Comparison of ENCODE assay signal across 11 cellular contexts in genomic region chrX:79146552-79147390, GRCh38. TPM values are rescaled to one million over a fixed set of nuclear protein-coding genes. Genes with fewer than 3 reads are reported as not detected.
DNase-seq lines count a peak whose midpoint lies in the region; ATAC-seq, FAIRE-seq and TF ChIP-seq lines count a peak whose summit lies in the region.
"Had no signal": no experiment of that assay in that cellular context is flagged by ENCODE, and none has a peak within 500 bp of the region (broad histone marks: within the 10 kb centered on the region; RNA-seq: fewer than 3 reads in every experiment).

No MANE protein-coding gene starts in this region.

- peak in 1 of 5 donors; percentile 42 for DNase-seq in CD8-positive, alpha-beta memory T cell
- no peak for DNase-seq in astrocyte (ENCODE audit: low read depth)
- no peak for DNase-seq in sigmoid colon
- DNase-seq in COLO829 (ENCODE audit: low spot score) = no peak
- DNase-seq in heart left ventricle = no peak
- no peak for DNase-seq in iPS-NIHi11 (ENCODE audit: low spot score)
- DNase-seq: amniotic stem cell, NCI-H345, testis had no signal

- TF ChIP-seq POLR2A in sigmoid colon (IDR thresholded peaks at IDR 0.05) (no peak), heart left ventricle (IDR thresholded peaks at IDR 0.05) (no peak)

- no peaks in the 10 kb centered on the region for H3K27me3 ChIP-seq in CD8-positive, alpha-beta memory T cell (ENCODE audit: insufficient read depth, low read length, poor library complexity, severe bottlenecking)
- H3K27me3 ChIP-seq in astrocyte (ENCODE audit: insufficient read depth, low read length) (no peaks in the 10 kb centered on the region), sigmoid colon (no peaks in the 10 kb centered on the region), heart left ventricle (peaks cover 0 to 2% (median 0%) of the 10 kb centered on the region in 9 donors)
- H3K27me3 ChIP-seq: testis had no signal

- no peaks in the 10 kb centered on the region for H3K36me3 ChIP-seq in CD8-positive, alpha-beta memory T cell (ENCODE audit: insufficient read depth, low read length)
- no peaks in the 10 kb centered on the region for H3K36me3 ChIP-seq in astrocyte (ENCODE audit: insufficient read depth, low read length)
- H3K36me3 ChIP-seq in sigmoid colon = no peaks in the 10 kb centered on the region
- H3K36me3 ChIP-seq in heart left ventricle = no peaks in the 10 kb centered on the region

- H3K9me3 ChIP-seq in CD8-positive, alpha-beta memory T cell (ENCODE audit: low read length) = no peaks in the 10 kb centered on the region
- H3K9me3 ChIP-seq in astrocyte (ENCODE audit: insufficient read depth, low read depth, low read length) (no peaks in the 10 kb centered on the region), sigmoid colon (no peaks in the 10 kb centered on the region), heart left ventricle (no peaks in the 10 kb centered on the region)
- H3K9me3 ChIP-seq: testis had no signal

- H3K9me3 Mint-ChIP-seq in CD8-positive, alpha-beta memory T cell = no peaks in the 10 kb centered on the region
- H3K9me3 Mint-ChIP-seq in astrocyte (ENCODE audit: unreplicated experiment) = no peaks in the 10 kb centered on the region

- no peak overlapping the region for H3K9ac ChIP-seq in astrocyte (ENCODE audit: low read length)

- WGBS in sigmoid colon, 2 donors = 41 to 60% methylated on average over 4 of the region's 4 CpGs
- WGBS in heart left ventricle, 4 donors = 54 to 67% (median 54%) methylated on average over 4 of the region's 4 CpGs

- no peaks in the 10 kb centered on the region for H3K79me2 ChIP-seq in astrocyte (ENCODE audit: insufficient read depth, low read length)

- no peak for TF ChIP-seq EP300 in sigmoid colon (IDR thresholded peaks at IDR 0.05)

- H3K27ac ChIP-seq in CD8-positive, alpha-beta memory T cell (ENCODE audit: low read depth, low read length) = peak overlapping the region; percentile 56
- H3K27ac ChIP-seq in astrocyte (ENCODE audit: low read depth, low read length) = no peak overlapping the region
- H3K27ac ChIP-seq in sigmoid colon = no peak overlapping the region
- H3K27ac ChIP-seq in heart left ventricle = peak overlapping the region in 6 of 12 donors; percentile 13 to 67 (median 24)
- H3K27ac ChIP-seq: testis had no signal

- no peak overlapping the region for H3K4me2 ChIP-seq in astrocyte (ENCODE audit: low read length)

- POLR2A ChIA-PET in CD8-positive, alpha-beta memory T cell (lab: Charles Lee) = interaction anchor here (1.0 to 2.1 kb wide), 2 partner anchors 9 to 20 kb away, joined by 3 to 5 read pairs; no protein-coding TSS in a partner anchor

- peaks cover 0 to 43% (median 2%) of the 10 kb centered on the region in 3 donors for H3K36me3 Mint-ChIP-seq in CD8-positive, alpha-beta memory T cell
- H3K36me3 Mint-ChIP-seq in astrocyte (ENCODE audit: low read depth, unreplicated experiment) = no peaks in the 10 kb centered on the region

- intact Hi-C loops in sigmoid colon (cut with DNase I) (no loop called here), heart left ventricle (cut with DNase I) (loop anchor here in 1 of 10 donors (5.0 kb wide), 1 partner anchor 54 kb away; no protein-coding TSS in a partner anchor)

- peaks cover 26 to 58% (median 35%) of the 10 kb centered on the region in 3 donors for H3K4me1 Mint-ChIP-seq in CD8-positive, alpha-beta memory T cell
- no peaks in the 10 kb centered on the region for H3K4me1 Mint-ChIP-seq in astrocyte (ENCODE audit: low read depth, unreplicated experiment)

- H3K4me3 ChIP-seq in CD8-positive, alpha-beta memory T cell (ENCODE audit: low read length) = peak overlapping the region; percentile 87
- H3K4me3 ChIP-seq in astrocyte (ENCODE audit: insufficient read depth, low read depth, low read length) = no peak overlapping the region
- no peak overlapping the region for H3K4me3 ChIP-seq in sigmoid colon
- H3K4me3 ChIP-seq in heart left ventricle = peak overlapping the region in 4 of 12 donors; percentile 25 to 45 (median 31)
- H3K4me3 ChIP-seq: testis had no signal

- H3K27me3 Mint-ChIP-seq in CD8-positive, alpha-beta memory T cell = peaks cover 0 to 1% of the 10 kb centered on the region in 2 donors
- no peaks in the 10 kb centered on the region for H3K27me3 Mint-ChIP-seq in astrocyte (ENCODE audit: low read depth, unreplicated experiment)

- CTCF ChIA-PET in CD8-positive, alpha-beta memory T cell (lab: Charles Lee) = interaction anchor here (1.0 kb wide), 1 partner anchor 124 kb away, joined by 5 read pairs; no protein-coding TSS in a partner anchor

- no peak overlapping the region for H2AFZ ChIP-seq in astrocyte (ENCODE audit: low read depth, low read length)

- peak overlapping the region; percentile 84 to 99 (median 90) for H3K27ac Mint-ChIP-seq in CD8-positive, alpha-beta memory T cell
- no peak overlapping the region for H3K27ac Mint-ChIP-seq in astrocyte (ENCODE audit: unreplicated experiment)

- H3K4me3 Mint-ChIP-seq in CD8-positive, alpha-beta memory T cell = peak overlapping the region; percentile 86 to 96 (median 90)
- H3K4me3 Mint-ChIP-seq in astrocyte (ENCODE audit: unreplicated experiment) = no peak overlapping the region

- TF ChIP-seq CTCF in astrocyte (IDR thresholded peaks at IDR 0.05; ENCODE audit: insufficient read depth, low read depth, low read length) = no peak
- TF ChIP-seq CTCF in sigmoid colon (IDR thresholded peaks at IDR 0.05) = no peak
- TF ChIP-seq CTCF in heart left ventricle (IDR thresholded peaks at IDR 0.05) = no peak

- peaks cover 16% of the 10 kb centered on the region for H3K4me1 ChIP-seq in CD8-positive, alpha-beta memory T cell (ENCODE audit: insufficient read depth, low read length)
- no peaks in the 10 kb centered on the region for H3K4me1 ChIP-seq in astrocyte (ENCODE audit: insufficient read depth, low read length)
- no peaks in the 10 kb centered on the region for H3K4me1 ChIP-seq in sigmoid colon
- no peaks in the 10 kb centered on the region for H3K4me1 ChIP-seq in heart left ventricle
- H3K4me1 ChIP-seq: testis had no signal

- peak; percentile 47 for ATAC-seq in GM19035 (IDR thresholded peaks at IDR 0.05; ENCODE audit: unreplicated experiment)
- peak; percentile 28 for ATAC-seq in HG03565 (IDR thresholded peaks at IDR 0.05; ENCODE audit: unreplicated experiment)
- no peak for ATAC-seq in heart left ventricle

- peak; percentile 41 for FAIRE-seq in astrocyte (lab: Jason Lieb, UNC)

- H4K20me1 ChIP-seq in astrocyte (ENCODE audit: insufficient read depth, low read length) = no peaks in the 10 kb centered on the region

RNA-seq across cellular contexts. Expression of gene GPR174, which starts 2.3 kb away (rescaled TPM):
- total RNA-seq in CD8-positive, alpha-beta memory T cell = 10 to 100 TPM; 29.8 to 30.5 TPM
- polyA plus RNA-seq in CD8-positive, alpha-beta memory T cell = 11.6 TPM
- total RNA-seq in astrocyte (not detected in 2 replicates), sigmoid colon (under 1 TPM in 2 of 4 donors, not detected in 2; 0.14 to 0.66 TPM), heart left ventricle (1 to 10 TPM in 2 of 9 donors, under 1 TPM in 7; 0.07 to 2.3 (median 0.21) TPM)
- polyA plus RNA-seq in sigmoid colon (1 to 10 TPM in 1 of 3 donors, not detected in 2; 2.2 TPM), heart left ventricle (under 1 TPM; 0.04 to 0.06 TPM)

Comparison
In these comparisons a context has a peak if more than half of its experiments do, and no peak if none do; other contexts are left out.
1. ATAC-seq: peak in GM19035 (single experiment) and HG03565 (single experiment); none in heart left ventricle (0 of 4).
2. RNA of gene GPR174, which starts 2.3 kb away (total RNA-seq): 29.8 to 30.5 TPM in CD8-positive, alpha-beta memory T cell; 0.07 to 2.3 TPM in heart left ventricle, 0.14 to 0.66 TPM in sigmoid colon and not detected in astrocyte; every median in the first group is over 4 times any median in the second.